Comparison of ENCODE assay signal across 16 cellular contexts in genomic region chr7:14195896-14196295, GRCh38.
DNase-seq lines count a peak whose midpoint lies in the region; ATAC-seq and TF ChIP-seq lines count a peak whose summit lies in the region.
"Had no signal": no experiment of that assay in that cellular context is flagged by ENCODE, and none has a peak within 500 bp of the region (broad histone marks: within the 10 kb centered on the region; RNA-seq: fewer than 3 reads in every experiment).

No MANE protein-coding gene starts in this region.

- H3K9me2 ChIP-seq in GM23248 (ENCODE audit: insufficient read depth): no peaks in the 10 kb centered on the region

- H3K36me3 ChIP-seq in GM23248 (ENCODE audit: low read depth) (no peaks in the 10 kb centered on the region), SK-N-MC (ENCODE audit: insufficient read depth, low read length) (no peaks in the 10 kb centered on the region)
- H3K36me3 ChIP-seq: SJCRH30 had no signal

- no peak overlapping the region for H3K9ac ChIP-seq in GM23248
- peak overlapping the region; percentile 54 for H3K9ac ChIP-seq in SK-N-MC (ENCODE audit: insufficient read length)

- in situ Hi-C loops in GM23248 (cut with MboI): no loop called here

- H3K4me2 ChIP-seq in GM23248 (ENCODE audit: unreplicated experiment): no peak overlapping the region
- H3K4me2 ChIP-seq: A549 had no signal

- 0 out of 2 replicates have a peak overlapping the region, but pooled peaks have one; percentile 7 for H3K27ac ChIP-seq in GM23248
- peak overlapping the region; percentile 53; the same call in 1 of the 2 replicates for H3K27ac ChIP-seq in SK-N-MC
- H3K27ac ChIP-seq: A549, RWPE1 had no signal

- peak; percentile 44 for DNase-seq in GM23248
- DNase-seq in SK-N-MC (ENCODE audit: low read depth, low spot score): no peak
- peak; percentile 68 for DNase-seq in choroid plexus epithelial cell (ENCODE audit: low read depth)
- peak; percentile 33 for DNase-seq in retina
- DNase-seq in NCI-H2196 (lab: John Stamatoyannopoulos, UW; ENCODE audit: unreplicated experiment): no peak
- no peak for DNase-seq in AG08396 (ENCODE audit: low spot score)
- DNase-seq in activated CD4-positive, alpha-beta T cell treated with anti-CD3 and anti-CD28 coated beads for 4 hours: no peak
- DNase-seq: AML-193, Caco-2, H9, NCI-H187 treated with DMSO at 0.1 percent for 48 hours, OCI-M1 had no signal

- peaks cover 16% of the 10 kb centered on the region; the same call in 1 of the 2 replicates for H3F3A ChIP-seq in GM23248 (ENCODE audit: insufficient read depth)

- H3K4me3 ChIP-seq in GM23248 (no peak overlapping the region), SK-N-MC (peak overlapping the region; percentile 41), choroid plexus epithelial cell (ENCODE audit: low read depth, low read length) (no peak overlapping the region)
- H3K4me3 ChIP-seq: A549, SJCRH30 had no signal

- H2AFZ ChIP-seq in GM23248: no peak overlapping the region

- 75 to 80% methylated on average over 4 of the region's 4 CpGs for WGBS in GM23248 (ENCODE audit: low coverage in 1 of 2, low lambda C conversion rate in 2 of 2, missing lambda C conversion rate in 2 of 2), 2 experiments

- H3K9me3 ChIP-seq in GM23248 (ENCODE audit: low read depth) (peaks cover 3% of the 10 kb centered on the region), SK-N-MC (ENCODE audit: low read depth, low read length) (no peaks in the 10 kb centered on the region)
- H3K9me3 ChIP-seq: A549, Caco-2, SJCRH30 had no signal

- no peaks in the 10 kb centered on the region for H4K20me1 ChIP-seq in GM23248 (ENCODE audit: insufficient read depth)

- TF ChIP-seq CTCF in choroid plexus epithelial cell (conservative IDR thresholded peaks at IDR 0.05; ENCODE audit: low read depth, low read length): no peak

- peaks cover 29% of the 10 kb centered on the region for H3K4me1 ChIP-seq in GM23248 (ENCODE audit: insufficient read depth)
- H3K4me1 ChIP-seq: A549, Caco-2 had no signal

- no peak for ATAC-seq in HG03280 (IDR thresholded peaks at IDR 0.05; ENCODE audit: unreplicated experiment)
- ATAC-seq: A549 had no signal

- H3K79me2 ChIP-seq in GM23248 (ENCODE audit: insufficient read depth): no peaks in the 10 kb centered on the region

- H3K27me3 ChIP-seq in GM23248 (replicated peaks; ENCODE audit: insufficient read depth): no peaks in the 10 kb centered on the region
- H3K27me3 ChIP-seq: SJCRH30 had no signal

Comparison
In these comparisons a context has a peak if more than half of its experiments do, and no peak if none do; other contexts are left out.
1. DNase-seq: peak in GM23248 (single experiment), choroid plexus epithelial cell (single experiment) and retina (single experiment); none in SK-N-MC (single experiment), NCI-H2196 (single experiment), AG08396 (single experiment) and activated CD4-positive, alpha-beta T cell treated with anti-CD3 and anti-CD28 coated beads for 4 hours (0 of 2).